Comparison of ENCODE assay signal across 1 cellular context in genomic region chr2:16508061-16508851, GRCh38.
TF ChIP-seq lines count a peak whose summit lies in the region.

No MANE protein-coding gene starts in this region.

TF ChIP-seq in HepG2, 621 proteins besides CTCF, POLR2A, EP300 and RAD21 (continued from another document):
- 0 out of 2 replicates have a peak, but pooled peaks have one; percentile 16 for TF ChIP-seq STAT5B (CRISPR knock-in tag; IDR thresholded peaks at IDR 0.05)
- no peak for TF ChIP-seq FOXC1 (CRISPR knock-in tag; IDR thresholded peaks at IDR 0.05; ENCODE audit: borderline replicate concordance)
- peak in 1 of 2 experiments; percentile 98; a peak in 2 of 4 replicates for TF ChIP-seq KLF16 (CRISPR knock-in tag; IDR thresholded peaks at IDR 0.05)
- no peak for TF ChIP-seq SPEN (CRISPR knock-in tag; IDR thresholded peaks at IDR 0.05; ENCODE audit: low read depth)
- TF ChIP-seq RXRB (CRISPR knock-in tag; IDR thresholded peaks at IDR 0.05; ENCODE audit: borderline replicate concordance): no peak
- no peak for TF ChIP-seq PRDM10 (CRISPR knock-in tag; IDR thresholded peaks at IDR 0.05; ENCODE audit: low read depth)
- peak; percentile 15; the same call in 1 of the 2 replicates for TF ChIP-seq HOXA3 (CRISPR knock-in tag; IDR thresholded peaks at IDR 0.05)
- no peak for TF ChIP-seq ZNF652 (CRISPR knock-in tag; IDR thresholded peaks at IDR 0.05; ENCODE audit: borderline replicate concordance, low read depth)
- peak; percentile 45; the same call in 1 of the 2 replicates for TF ChIP-seq TSC22D2 (CRISPR knock-in tag; IDR thresholded peaks at IDR 0.05; ENCODE audit: borderline replicate concordance)
- TF ChIP-seq FOXA1 (IDR thresholded peaks at IDR 0.05): no peak
- TF ChIP-seq FOXA1 (CRISPR knock-in tag; IDR thresholded peaks at IDR 0.05): peak; percentile 21; the same call in 1 of the 2 replicates
- TF ChIP-seq WIZ (CRISPR knock-in tag; IDR thresholded peaks at IDR 0.05): no peak
- peak; percentile 47; the same call in 1 of the 2 replicates for TF ChIP-seq MYPOP (CRISPR knock-in tag; IDR thresholded peaks at IDR 0.05)
- TF ChIP-seq IRF9 (CRISPR knock-in tag; IDR thresholded peaks at IDR 0.05; ENCODE audit: borderline replicate concordance): 0 out of 2 replicates have a peak, but pooled peaks have one; percentile 4
- TF ChIP-seq SAP130 (CRISPR knock-in tag; IDR thresholded peaks at IDR 0.05; ENCODE audit: low read depth): no peak
- TF ChIP-seq HNRNPLL (IDR thresholded peaks at IDR 0.05; ENCODE audit: low read depth, low read length, poor library complexity, severe bottlenecking): peak; percentile 78
- TF ChIP-seq KLF9 (CRISPR knock-in tag; IDR thresholded peaks at IDR 0.05; ENCODE audit: low read depth): peak; percentile 51; the same call in 1 of the 2 replicates
- no peak for TF ChIP-seq ZNF468 (CRISPR knock-in tag; IDR thresholded peaks at IDR 0.05)
- TF ChIP-seq HNRNPL (IDR thresholded peaks at IDR 0.05; ENCODE audit: low read depth, low read length): 0 out of 2 replicates have a peak, but pooled peaks have one; percentile 25
TF ChIP-seq in HepG2: peak in this region for 29.
